In genomic region chr13:31495336-31495735, GRCh38 we compare ENCODE assay signal across 16 cellular contexts.
A peak's percentile ranks its signal among the peaks of the same experiment; 100 is the strongest.
DNase-seq lines count a peak whose midpoint lies in the region; TF ChIP-seq lines count a peak whose summit lies in the region.
"Had no signal": no experiment of that assay in that cellular context is flagged by ENCODE, and none has a peak within 500 bp of the region (broad histone marks: within the 10 kb centered on the region; RNA-seq: fewer than 3 reads in every experiment).

No MANE protein-coding gene starts in this region.

- H3K36me3 Mint-ChIP-seq in glutamatergic neuron (ENCODE audit: unreplicated experiment): peaks cover 16% of the 10 kb centered on the region
- H3K36me3 Mint-ChIP-seq: CD14-positive monocyte; CD8-positive, alpha-beta T cell had no signal

- H3K9me3 Mint-ChIP-seq in glutamatergic neuron (ENCODE audit: unreplicated experiment): peaks cover 5% of the 10 kb centered on the region

- TF ChIP-seq CTCF in HL-60 (IDR thresholded peaks at IDR 0.05; ENCODE audit: insufficient read depth, low read length) (no peak), glutamatergic neuron (IDR thresholded peaks at IDR 0.05; ENCODE audit: partially characterized antibody, unreplicated experiment) (no peak)

- peak overlapping the region; percentile 70 for H3K27ac ChIP-seq in HL-60 (replicated peaks)
- H3K27ac ChIP-seq: A549 had no signal

- no peaks in the 10 kb centered on the region for H3K27me3 ChIP-seq in HL-60 (ENCODE audit: insufficient read depth, poor library complexity, severe bottlenecking)

- in situ Hi-C loops in G401 (cut with HindIII; ENCODE audit: low sequenced_read_pairs): no loop called here

- peak in 1 of 2 experiments; percentile 86 for DNase-seq in HL-60 (ENCODE audit: low read depth in 1 of 2, low spot score in 1 of 2)
- DNase-seq in MV-4-11 (lab: John Stamatoyannopoulos, UW): peak; percentile 82
- DNase-seq in SKM-1 (lab: John Stamatoyannopoulos, UW; ENCODE audit: unreplicated experiment): peak; percentile 13
- DNase-seq in HPDE6-E6E7 (ENCODE audit: extremely low spot score): no peak
- no peak for DNase-seq in glutamatergic neuron
- no peak for DNase-seq in G401 (ENCODE audit: low spot score)
- DNase-seq: CD8-positive, alpha-beta T cell; COR-L47; DMS153; DMS79 treated with DMSO at 0.1 percent for 48 hours; EL; GDM1; HCEC 1CT; HFFc6 had no signal

- H3K4me3 ChIP-seq in HL-60 (replicated peaks; ENCODE audit: insufficient read depth, low read length): no peak overlapping the region
- H3K4me3 ChIP-seq: A549 had no signal

- no peaks in the 10 kb centered on the region for H3K27me3 Mint-ChIP-seq in glutamatergic neuron (ENCODE audit: unreplicated experiment)

- no peak overlapping the region for H3K27ac Mint-ChIP-seq in glutamatergic neuron (ENCODE audit: unreplicated experiment)
- H3K27ac Mint-ChIP-seq: CD14-positive monocyte; CD8-positive, alpha-beta T cell; HFFc6 had no signal

- no peak overlapping the region for H3K4me3 Mint-ChIP-seq in glutamatergic neuron (ENCODE audit: unreplicated experiment)
- H3K4me3 Mint-ChIP-seq: CD14-positive monocyte; CD8-positive, alpha-beta T cell; HFFc6 had no signal

- no peaks in the 10 kb centered on the region for H3K4me1 Mint-ChIP-seq in glutamatergic neuron (ENCODE audit: low read depth, unreplicated experiment)
- H3K4me1 Mint-ChIP-seq: CD14-positive monocyte had no signal

Comparison
In these comparisons a context has a peak if more than half of its experiments do, and no peak if none do; other contexts are left out.
1. DNase-seq: peak in MV-4-11 (single experiment) and SKM-1 (single experiment); none in HPDE6-E6E7 (single experiment), glutamatergic neuron (single experiment) and G401 (single experiment).